Comparison of ENCODE assay signal across 22 cellular contexts in genomic region chr19:18231775-18232174, GRCh38. TPM values are rescaled to one million over a fixed set of nuclear protein-coding genes. Genes with fewer than 3 reads are reported as not detected.
DNase-seq lines count a peak whose midpoint lies in the region; ATAC-seq, FAIRE-seq and TF ChIP-seq lines count a peak whose summit lies in the region.
"Had no signal": no experiment of that assay in that cellular context is flagged by ENCODE, and none has a peak within 500 bp of the region (broad histone marks: within the 10 kb centered on the region; RNA-seq: fewer than 3 reads in every experiment).

No MANE protein-coding gene starts in this region.

- H3K4me1 ChIP-seq in H1 (replicated peaks in 1 of 4; ENCODE audit: control insufficient read depth in 3 of 4, insufficient read depth in 4 of 4, low read length in 3 of 4), result peaks cover 6 to 20% (median 14%) of the 10 kb centered on the region in 4 experiments

- no peaks in the 10 kb centered on the region for H3K36me3 ChIP-seq in H1 (ENCODE audit: control insufficient read depth in 2 of 4, insufficient read depth in 4 of 4, low read length in 3 of 4)
- H3K36me3 ChIP-seq: heart right ventricle, transverse colon had no signal

- peak overlapping the region; percentile 91 to 96 for H3K4me2 ChIP-seq in H1 (ENCODE audit: insufficient read depth in 1 of 2, low read depth in 2 of 2, low read length in 2 of 2)

- WGBS in H1 (ENCODE audit: extremely low coverage in 1 of 2, insufficient coverage in 1 of 2, insufficient read length in 1 of 2, insufficient replicate concordance in 2 of 2, low coverage in 1 of 2, low lambda C conversion rate in 2 of 2, missing lambda C conversion rate in 1 of 2), 2 experiments, result 35% methylated on average over 4 of the region's 4 CpGs; no CpG with 5 or more reads in 1 of the 2 experiments

- H3K4ac ChIP-seq in H1 (replicated peaks; ENCODE audit: insufficient read length, low read depth, low read length), result no peak overlapping the region

- H3K18ac ChIP-seq in H1 (ENCODE audit: extremely low read depth, low read length), result peak overlapping the region; percentile 87

- DNase-seq in G401 (ENCODE audit: low spot score) (peak; percentile 46), NCI-H2171 (lab: John Stamatoyannopoulos, UW) (peak; percentile 76), H1 (ENCODE audit: low read depth in 1 of 2, low spot score in 2 of 2) (no peak), frontal cortex (ENCODE audit: low spot score in 2 of 2) (no peak), NCI-H748 treated with DMSO at 0.1 percent for 48 hours (lab: John Stamatoyannopoulos, UW) (no peak), NCI-H1048 (lab: John Stamatoyannopoulos, UW) (no peak)
- DNase-seq: activated CD8-positive, alpha-beta T cell treated with anti-CD3 and anti-CD28 coated beads, Interleukin-2, amount 10 ng/mL, durations not matched to agents 7 days and 5 days; activated naive CD4-positive, alpha-beta T cell treated with Interleukin-2 at 50 U/mL for 16 hours; activated T-cell treated with anti-CD3 and anti-CD28 coated beads, Interleukin-2, amount 50 U/mL, for 1 hour; amniotic stem cell; HCEC 1CT; heart right ventricle; islet precursor cell; NCI-H1417; NCI-H2227 treated with DMSO at 0.1 percent for 48 hours; small intestine; T-helper 9 cell; transverse colon had no signal

- no peak overlapping the region for H4K8ac ChIP-seq in H1 (ENCODE audit: extremely low read depth, insufficient read depth, low read length)

- no peaks in the 10 kb centered on the region for H4K20me1 ChIP-seq in H1 (replicated peaks in 1 of 2; ENCODE audit: control insufficient read depth in 1 of 2, insufficient read depth in 2 of 2, low read length in 2 of 2)

- TF ChIP-seq EP300 in H1 (IDR thresholded peaks at IDR 0.05; ENCODE audit: borderline replicate concordance in 1 of 2, low read depth in 2 of 2, low read length in 2 of 2), result no peak

- H3K23me2 ChIP-seq in H1 (ENCODE audit: low read depth, low read length), result peaks cover 7% of the 10 kb centered on the region

- TF ChIP-seq RAD21 in H1 (IDR thresholded peaks at IDR 0.05 in 1 of 2, conservative IDR thresholded peaks at IDR 0.05 in 1 of 2; ENCODE audit: low read depth in 2 of 2, low read length in 2 of 2), result no peak

- no peaks in the 10 kb centered on the region for H3K9me3 ChIP-seq in H1 (ENCODE audit: insufficient read depth in 2 of 2, low read depth in 1 of 2, low read length in 1 of 2)

- ATAC-seq in GM18502 (IDR thresholded peaks at IDR 0.05; ENCODE audit: poor library complexity, unreplicated experiment), result no peak
- ATAC-seq: activated CD4-positive, CD25-positive, alpha-beta regulatory T cell treated with anti-CD3 and anti-CD28 coated beads, Interleukin-2, amount 50 U/mL, for 24 hours; activated CD8-positive, alpha-beta T cell treated with anti-CD3 and anti-CD28 coated beads, Interleukin-2, amount 10 ng/mL, durations not matched to agents 7 days and 5 days; SK-N-SH treated with all-trans-retinoic acid at 6 μM for 48 hours had no signal

- FAIRE-seq in H1 (lab: Jason Lieb, UNC), result no peak
- no peak for FAIRE-seq in frontal cortex (lab: Jason Lieb, UNC)
- FAIRE-seq: GM12892, small intestine had no signal

- peak overlapping the region; percentile 95; the same call in 1 of the 2 replicates for H2BK12ac ChIP-seq in H1 (ENCODE audit: low read depth, low read length)

- no peak for TF ChIP-seq CTCF in H1 (IDR thresholded peaks at IDR 0.05; ENCODE audit: control extremely low read depth in 1 of 3, insufficient read depth in 1 of 3, low read depth in 1 of 3, low read length in 3 of 3)

- no peak overlapping the region for H2AK5ac ChIP-seq in H1 (ENCODE audit: low read depth, low read length)

- H3K9ac ChIP-seq in H1 (replicated peaks in 1 of 4; ENCODE audit: extremely low read depth in 1 of 4, low read depth in 3 of 4, low read length in 3 of 4), result peak overlapping the region in 2 of 4 experiments; percentile 8 to 22; a peak in 1 of 7 replicates

- in situ Hi-C loops in G401 (cut with HindIII; ENCODE audit: low sequenced_read_pairs), result no loop called here

- no peak overlapping the region for H3K27ac ChIP-seq in H1 (ENCODE audit: low read depth, low read length)
- H3K27ac ChIP-seq: heart right ventricle, transverse colon had no signal

- POLR2A ChIA-PET in H1 (lab: Charles Lee; ENCODE audit: partially characterized antibody), result interaction anchor here (0.6 to 4.4 kb wide), 18 partner anchors 7 to 126 kb away, joined by 3 to 43 read pairs (median 4); partner anchors contain the start of genes JUND and RAB3A

- H2BK5ac ChIP-seq in H1 (ENCODE audit: low read depth, low read length), result peak overlapping the region; percentile 98; the same call in 1 of the 2 replicates

- peak overlapping the region; percentile 80; the same call in 1 of the 2 replicates for H2BK20ac ChIP-seq in H1 (ENCODE audit: low read length)

- no peak overlapping the region for H3K14ac ChIP-seq in H1 (ENCODE audit: insufficient read length)

- H3K56ac ChIP-seq in H1 (replicated peaks; ENCODE audit: insufficient read length, low read depth, low read length), result no peak overlapping the region

- H3K27me3 ChIP-seq in H1 (replicated peaks in 1 of 4; ENCODE audit: control insufficient read depth in 3 of 4, extremely low read depth in 1 of 4, insufficient read depth in 3 of 4, low read length in 3 of 4), result peaks cover 0 to 7% (median 3%) of the 10 kb centered on the region in 4 experiments; a peak in 4 of 7 replicates

- no peak overlapping the region for H2AFZ ChIP-seq in H1 (ENCODE audit: low read length)

- no peak overlapping the region for H3K23ac ChIP-seq in H1 (ENCODE audit: insufficient read length)

- H3K4me3 ChIP-seq in H1 (ENCODE audit: extremely low read depth in 1 of 4, insufficient read depth in 2 of 4, low read depth in 3 of 4, low read length in 4 of 4), result peak overlapping the region in 2 of 4 experiments; percentile 39 to 54; a peak in 2 of 8 replicates
- H3K4me3 ChIP-seq: heart right ventricle, transverse colon had no signal

- H4K91ac ChIP-seq in H1 (replicated peaks; ENCODE audit: insufficient read length, low read length), result no peak overlapping the region

- H3K79me2 ChIP-seq in H1 (ENCODE audit: control insufficient read depth in 1 of 2, insufficient read depth in 2 of 2, low read length in 2 of 2), result no peaks in the 10 kb centered on the region

- H4K5ac ChIP-seq in H1 (ENCODE audit: insufficient read length, low read depth, low read length), result no peak overlapping the region

- no peak overlapping the region for H2BK120ac ChIP-seq in H1 (replicated peaks; ENCODE audit: low read depth, low read length)

- peak overlapping the region; percentile 90; the same call in 1 of the 2 replicates for H2BK15ac ChIP-seq in H1 (ENCODE audit: low read length)

- TF ChIP-seq POLR2A in H1 (IDR thresholded peaks at IDR 0.05; ENCODE audit: control extremely low read depth in 1 of 2, low read depth in 2 of 2, low read length in 2 of 2), result no peak

- CTCF ChIA-PET in H1 (lab: Charles Lee; ENCODE audit: partially characterized antibody), result interaction anchor here (0.9 to 10.1 kb wide), 19 partner anchors 9 to 180 kb away, joined by 3 to 140 read pairs (median 6); partner anchors contain the start of gene RAB3A

- H3K79me1 ChIP-seq in H1 (ENCODE audit: low read depth, low read length), result no peaks in the 10 kb centered on the region

RNA-seq across cellular contexts. Expression of gene PDE4C, which starts 5.5 kb away (rescaled TPM):
- 11.1 and 17.0 TPM in 2 replicates for total RNA-seq in G401 (2014; rRNA removed; shearing (Covaris generic))
- 2.3 and 2.7 TPM in 2 replicates for total RNA-seq in H1 (2021; fragmentation: NEBNext Ultra II Directional; extraction: Animal tissue kit (Norgen Biotek cat#: 25700))
- 3.1 and 3.7 TPM in 2 replicates for polyA plus RNA-seq in H1 (2011; rRNA removed)
- polyA plus RNA-seq in H1 (2011; cell fraction: cytosol; rRNA removed), result 4.7 TPM
- 10.8 TPM for polyA plus RNA-seq in H1 (2011; cell fraction: nucleus; rRNA removed)
- polyA plus RNA-seq in H1 (2012, experiment 1 of 2), result 1.8 to 3.1 TPM (median 2.3 TPM) in 4 replicates
- polyA plus RNA-seq in H1 (2012, experiment 2 of 2), result 1.1 TPM
- 0.71 TPM for polyA plus RNA-seq in H1 (2013, experiment 1 of 2)
- polyA plus RNA-seq in H1 (2013, experiment 2 of 2), result 0.85 TPM
- polyA minus RNA-seq in H1 (2011; rRNA and poly(A)+ RNA removed), result 2.6 and 5.2 TPM in 2 replicates
- polyA minus RNA-seq in H1 (2011; cell fraction: cytosol; rRNA and poly(A)+ RNA removed), result 3.2 TPM
- polyA minus RNA-seq in H1 (2011; cell fraction: nucleus; rRNA and poly(A)+ RNA removed), result 8.1 TPM
- 1.2 TPM for total RNA-seq in frontal cortex

RNA-seq across cellular contexts. Expression of gene RAB3A, which starts 27.9 kb away (rescaled TPM):
- total RNA-seq in G401 (2014; rRNA removed; shearing (Covaris generic)), result 0.14 and 2.0 TPM in 2 replicates
- 14.2 and 14.3 TPM in 2 replicates for total RNA-seq in H1 (2021; fragmentation: NEBNext Ultra II Directional; extraction: Animal tissue kit (Norgen Biotek cat#: 25700))
- polyA plus RNA-seq in H1 (2011; rRNA removed), result 13.6 and 18.6 TPM in 2 replicates
- 7.1 TPM for polyA plus RNA-seq in H1 (2011; cell fraction: cytosol; rRNA removed)
- polyA plus RNA-seq in H1 (2011; cell fraction: nucleus; rRNA removed), result 26.7 TPM
- polyA plus RNA-seq in H1 (2012, experiment 1 of 2), result 10.0 to 16.5 TPM (median 14.3 TPM) in 4 replicates
- polyA plus RNA-seq in H1 (2012, experiment 2 of 2), result 11.5 TPM
- 12.1 TPM for polyA plus RNA-seq in H1 (2013, experiment 1 of 2)
- polyA plus RNA-seq in H1 (2013, experiment 2 of 2), result 13.1 TPM
- 42.9 and 47.7 TPM in 2 replicates for polyA minus RNA-seq in H1 (2011; rRNA and poly(A)+ RNA removed)
- 23.5 TPM for polyA minus RNA-seq in H1 (2011; cell fraction: cytosol; rRNA and poly(A)+ RNA removed)
- 17.7 TPM for polyA minus RNA-seq in H1 (2011; cell fraction: nucleus; rRNA and poly(A)+ RNA removed)
- total RNA-seq in frontal cortex, result 42.0 TPM

RNA-seq across cellular contexts. Expression of gene MPV17L2, which starts 38.8 kb away (rescaled TPM):
- 30.4 and 67.0 TPM in 2 replicates for total RNA-seq in G401 (2014; rRNA removed; shearing (Covaris generic))
- total RNA-seq in H1 (2021; fragmentation: NEBNext Ultra II Directional; extraction: Animal tissue kit (Norgen Biotek cat#: 25700)), result 24.2 and 28.6 TPM in 2 replicates
- 80.1 and 82.6 TPM in 2 replicates for polyA plus RNA-seq in H1 (2011; rRNA removed)
- 52.7 TPM for polyA plus RNA-seq in H1 (2011; cell fraction: cytosol; rRNA removed)
- polyA plus RNA-seq in H1 (2011; cell fraction: nucleus; rRNA removed), result 45.3 TPM
- 29.4 to 37.4 TPM (median 36.6 TPM) in 4 replicates for polyA plus RNA-seq in H1 (2012, experiment 1 of 2)
- 48.3 TPM for polyA plus RNA-seq in H1 (2012, experiment 2 of 2)
- polyA plus RNA-seq in H1 (2013, experiment 1 of 2), result 41.2 TPM
- 42.3 TPM for polyA plus RNA-seq in H1 (2013, experiment 2 of 2)
- 31.0 and 44.7 TPM in 2 replicates for polyA minus RNA-seq in H1 (2011; rRNA and poly(A)+ RNA removed)
- 16.7 TPM for polyA minus RNA-seq in H1 (2011; cell fraction: cytosol; rRNA and poly(A)+ RNA removed)
- polyA minus RNA-seq in H1 (2011; cell fraction: nucleus; rRNA and poly(A)+ RNA removed), result 12.7 TPM
- total RNA-seq in frontal cortex, result 4.5 TPM

RNA-seq across cellular contexts. Expression of gene IQCN, which starts 42.5 kb away (rescaled TPM):
- 0.37 and 0.47 TPM in 2 replicates for total RNA-seq in G401 (2014; rRNA removed; shearing (Covaris generic))
- 0.31 and 1.0 TPM in 2 replicates for total RNA-seq in H1 (2021; fragmentation: NEBNext Ultra II Directional; extraction: Animal tissue kit (Norgen Biotek cat#: 25700))
- 0.36 and 0.82 TPM in 2 replicates for polyA plus RNA-seq in H1 (2011; rRNA removed)
- polyA plus RNA-seq in H1 (2011; cell fraction: cytosol; rRNA removed), result 0.45 TPM
- 4.0 TPM for polyA plus RNA-seq in H1 (2011; cell fraction: nucleus; rRNA removed)
- 0.22 to 0.46 TPM (median 0.31 TPM) in 4 replicates for polyA plus RNA-seq in H1 (2012, experiment 1 of 2)
- 0.18 TPM for polyA plus RNA-seq in H1 (2012, experiment 2 of 2)
- polyA plus RNA-seq in H1 (2013, experiment 1 of 2), result 0.12 TPM
- polyA plus RNA-seq in H1 (2013, experiment 2 of 2), result 0.15 TPM
- polyA minus RNA-seq in H1 (2011; rRNA and poly(A)+ RNA removed), result 0.98 and 1.9 TPM in 2 replicates
- polyA minus RNA-seq in H1 (2011; cell fraction: cytosol; rRNA and poly(A)+ RNA removed), result 0.51 TPM
- 3.5 TPM for polyA minus RNA-seq in H1 (2011; cell fraction: nucleus; rRNA and poly(A)+ RNA removed)
- total RNA-seq in frontal cortex, result 0.41 TPM

RNA-seq across cellular contexts. Expression of gene JUND, which starts 49.6 kb away (rescaled TPM):
- 263 and 286 TPM in 2 replicates for total RNA-seq in G401 (2014; rRNA removed; shearing (Covaris generic))
- total RNA-seq in H1 (2021; fragmentation: NEBNext Ultra II Directional; extraction: Animal tissue kit (Norgen Biotek cat#: 25700)), result 77.5 and 95.8 TPM in 2 replicates
- 54.0 and 64.4 TPM in 2 replicates for polyA plus RNA-seq in H1 (2011; rRNA removed)
- polyA plus RNA-seq in H1 (2011; cell fraction: cytosol; rRNA removed), result 88.8 TPM
- polyA plus RNA-seq in H1 (2011; cell fraction: nucleus; rRNA removed), result 97.7 TPM
- 15.6 to 62.2 TPM (median 61.4 TPM) in 4 replicates for polyA plus RNA-seq in H1 (2012, experiment 1 of 2)
- polyA plus RNA-seq in H1 (2012, experiment 2 of 2), result 20.8 TPM
- 45.5 TPM for polyA plus RNA-seq in H1 (2013, experiment 1 of 2)
- 50.7 TPM for polyA plus RNA-seq in H1 (2013, experiment 2 of 2)
- polyA minus RNA-seq in H1 (2011; rRNA and poly(A)+ RNA removed), result 21.2 and 23.0 TPM in 2 replicates
- 115 TPM for polyA minus RNA-seq in H1 (2011; cell fraction: cytosol; rRNA and poly(A)+ RNA removed)
- polyA minus RNA-seq in H1 (2011; cell fraction: nucleus; rRNA and poly(A)+ RNA removed), result 188 TPM
- total RNA-seq in frontal cortex, result 35.5 TPM

Comparison
In these comparisons a context has a peak if more than half of its experiments do, and no peak if none do; other contexts are left out.
1. DNase-seq: peak in G401 (single experiment) and NCI-H2171 (single experiment); none in H1 (0 of 2), frontal cortex (0 of 2), NCI-H748 treated with DMSO at 0.1 percent for 48 hours (single experiment) and NCI-H1048 (single experiment).